9 cellular contexts compared by ENCODE assay signal in genomic region chr7:68176974-68177373, GRCh38.
DNase-seq lines count a peak whose midpoint lies in the region; ATAC-seq and FAIRE-seq lines count a peak whose summit lies in the region.
"Had no signal": no experiment of that assay in that cellular context is flagged by ENCODE, and none has a peak within 500 bp of the region (broad histone marks: within the 10 kb centered on the region; RNA-seq: fewer than 3 reads in every experiment).

No MANE protein-coding gene starts in this region.

- WGBS in right cardiac atrium: 20% methylated on average over 9 of the region's 9 CpGs
- 16 to 22% (median 16%) methylated on average over 9 of the region's 9 CpGs for WGBS in small intestine, 3 donors

- peak; percentile 54 for ATAC-seq in GM18868 (IDR thresholded peaks at IDR 0.05; ENCODE audit: unreplicated experiment)
- ATAC-seq in right cardiac atrium: peak; percentile 40 to 42
- no peak for ATAC-seq in HG03159 (IDR thresholded peaks at IDR 0.05; ENCODE audit: unreplicated experiment)
- ATAC-seq in HG03571 (IDR thresholded peaks at IDR 0.05; ENCODE audit: unreplicated experiment): no peak
- ATAC-seq: stimulated activated naive CD8-positive, alpha-beta T cell treated with anti-CD3 and anti-CD28 coated beads, Interleukin-15, amount 100 ng/mL, for 72 hours had no signal

- no peaks in the 10 kb centered on the region for H3K4me1 Mint-ChIP-seq in activated naive CD8-positive, alpha-beta T cell treated with anti-CD3 and anti-CD28 coated beads for 36 hours
- H3K4me1 Mint-ChIP-seq: stimulated activated naive CD8-positive, alpha-beta T cell treated with anti-CD3 and anti-CD28 coated beads, Interleukin-15, amount 100 ng/mL, for 72 hours had no signal

- H3K27ac Mint-ChIP-seq in activated naive CD8-positive, alpha-beta T cell treated with anti-CD3 and anti-CD28 coated beads for 36 hours: no peak overlapping the region
- H3K27ac Mint-ChIP-seq: stimulated activated naive CD8-positive, alpha-beta T cell treated with anti-CD3 and anti-CD28 coated beads, Interleukin-15, amount 100 ng/mL, for 72 hours had no signal

- H3K4me3 Mint-ChIP-seq in activated naive CD8-positive, alpha-beta T cell treated with anti-CD3 and anti-CD28 coated beads for 36 hours: no peak overlapping the region
- H3K4me3 Mint-ChIP-seq: stimulated activated naive CD8-positive, alpha-beta T cell treated with anti-CD3 and anti-CD28 coated beads, Interleukin-15, amount 100 ng/mL, for 72 hours had no signal

- H3K9me3 ChIP-seq in right cardiac atrium (ENCODE audit: control insufficient read depth, low read length) (no peaks in the 10 kb centered on the region), small intestine (ENCODE audit: control insufficient read depth, low read depth) (no peaks in the 10 kb centered on the region)

- H3K4me3 ChIP-seq in right cardiac atrium (ENCODE audit: low read length): no peak overlapping the region
- no peak overlapping the region for H3K4me3 ChIP-seq in small intestine (ENCODE audit: low read depth in 1 of 2, low read length in 2 of 2)

- no peaks in the 10 kb centered on the region for H3K27me3 ChIP-seq in right cardiac atrium (ENCODE audit: control insufficient read depth, insufficient read depth)
- H3K27me3 ChIP-seq in small intestine (ENCODE audit: control insufficient read depth in 2 of 2, insufficient read depth in 2 of 2, low read length in 2 of 2): no peaks in the 10 kb centered on the region

- H3K4me1 ChIP-seq in right cardiac atrium (ENCODE audit: control insufficient read depth, insufficient read depth, low read length) (no peaks in the 10 kb centered on the region), small intestine (ENCODE audit: control insufficient read depth in 2 of 2, insufficient read depth in 1 of 2, low read depth in 1 of 2, low read length in 1 of 2) (no peaks in the 10 kb centered on the region)

- no peaks in the 10 kb centered on the region for H3K36me3 ChIP-seq in small intestine (ENCODE audit: control insufficient read depth in 2 of 2, insufficient read depth in 2 of 2, low read length in 2 of 2)

- no peak for FAIRE-seq in small intestine (lab: Jason Lieb, UNC)

- H3K27ac ChIP-seq in right cardiac atrium (ENCODE audit: low read length) (no peak overlapping the region), small intestine (ENCODE audit: low read depth in 1 of 2, low read length in 1 of 2) (no peak overlapping the region)

- no peaks in the 10 kb centered on the region for H3K9me3 Mint-ChIP-seq in activated naive CD8-positive, alpha-beta T cell treated with anti-CD3 and anti-CD28 coated beads for 36 hours

- no peaks in the 10 kb centered on the region for H3K27me3 Mint-ChIP-seq in activated naive CD8-positive, alpha-beta T cell treated with anti-CD3 and anti-CD28 coated beads for 36 hours
- H3K27me3 Mint-ChIP-seq: stimulated activated naive CD8-positive, alpha-beta T cell treated with anti-CD3 and anti-CD28 coated beads, Interleukin-15, amount 100 ng/mL, for 72 hours had no signal

- peak; percentile 60 for DNase-seq in AG08395 (ENCODE audit: low spot score)
- peak; percentile 74 for DNase-seq in NCI-H2171 treated with DMSO at 0.1 percent for 48 hours (lab: John Stamatoyannopoulos, UW)
- peak; percentile 2 for DNase-seq in activated naive CD8-positive, alpha-beta T cell treated with anti-CD3 and anti-CD28 coated beads for 36 hours
- DNase-seq in right cardiac atrium: peak in 1 of 3 donors; percentile 28
- peak; percentile 56 for DNase-seq in small intestine

- intact Hi-C loops in right cardiac atrium (cut with DNase I): no loop called here

- H3K36me3 Mint-ChIP-seq in activated naive CD8-positive, alpha-beta T cell treated with anti-CD3 and anti-CD28 coated beads for 36 hours: no peaks in the 10 kb centered on the region

Comparison
In these comparisons a context has a peak if more than half of its experiments do, and no peak if none do; other contexts are left out.
1. ATAC-seq: peak in GM18868 (single experiment) and right cardiac atrium (2 of 2); none in HG03159 (single experiment) and HG03571 (single experiment).